Comparison of ENCODE assay signal across 6 cellular contexts in the genomic region with DNA sequence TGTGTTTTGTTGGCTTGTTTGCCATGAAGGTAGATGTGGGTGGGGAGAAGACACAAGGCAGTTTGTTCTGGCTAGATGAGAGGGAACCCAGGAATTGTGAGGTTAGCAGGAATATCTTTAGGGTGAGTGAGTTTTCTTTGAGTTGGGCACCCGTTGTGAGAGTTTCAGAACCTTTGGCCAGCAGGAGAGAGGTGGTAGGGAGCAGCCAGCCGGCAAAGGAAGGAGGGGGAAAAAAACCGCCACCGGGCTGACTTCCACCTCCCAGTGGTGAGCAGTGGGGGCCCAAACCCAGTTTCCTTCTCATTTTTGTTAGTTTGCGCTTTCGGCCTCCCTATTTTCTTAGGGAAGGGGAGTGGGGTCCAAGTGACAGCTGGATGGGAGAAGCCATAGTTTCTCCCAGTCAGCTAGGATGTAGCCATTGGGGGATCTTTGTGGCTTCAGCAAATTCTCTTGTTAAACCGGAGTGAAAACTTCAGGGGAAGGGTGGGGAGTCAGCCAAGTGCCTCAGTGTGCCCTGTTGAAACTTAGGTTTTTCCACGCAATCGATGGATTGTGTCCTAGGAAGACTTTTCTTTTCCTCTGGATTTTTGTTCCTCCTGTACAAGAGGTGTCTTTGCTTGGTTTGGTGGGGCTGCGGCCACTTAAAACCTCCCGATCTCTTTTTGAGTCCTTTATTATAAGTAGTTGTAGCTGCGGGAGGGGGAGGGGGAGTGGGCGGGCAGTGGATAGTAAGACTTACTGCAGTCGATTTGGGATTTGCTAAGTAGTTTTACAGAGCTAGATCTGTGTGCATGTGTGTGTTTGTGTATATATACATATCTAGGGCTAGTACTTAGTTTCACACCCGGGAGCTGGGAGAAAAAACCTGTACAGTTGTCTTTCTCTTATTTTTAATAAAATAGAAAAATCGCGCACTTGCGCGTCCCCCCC. TPM values are rescaled to one million over a fixed set of nuclear protein-coding genes. Genes with fewer than 3 reads are reported as not detected.
DNase-seq lines count a peak whose midpoint lies in the region; ATAC-seq and TF ChIP-seq lines count a peak whose summit lies in the region.

No MANE protein-coding gene starts in this region.

- peak overlapping the region; percentile 58 to 91 for H3K9ac ChIP-seq in stomach smooth muscle (ENCODE audit: low read length in 2 of 2)

- H3K4me3 Mint-ChIP-seq in CD4-positive, alpha-beta memory T cell: peak overlapping the region; percentile 69 to 87 (median 80)

- no peak for DNase-seq in CD4-positive, alpha-beta memory T cell
- DNase-seq in OCI-LY7 (ENCODE audit: low spot score) (no peak), fibroblast of villous mesenchyme (ENCODE audit: low read depth) (peak; percentile 56), 8988T (no peak)

- no peak overlapping the region for H3K27ac ChIP-seq in CD4-positive, alpha-beta memory T cell (ENCODE audit: low read depth, low read length)
- H3K27ac ChIP-seq in OCI-LY7 (ENCODE audit: low read depth, low read length, poor library complexity, severe bottlenecking): no peak overlapping the region
- peak overlapping the region; percentile 90 for H3K27ac ChIP-seq in stomach smooth muscle (ENCODE audit: low read length)

- peaks cover 20% of the 10 kb centered on the region for H3K27me3 ChIP-seq in CD4-positive, alpha-beta memory T cell (ENCODE audit: insufficient read depth, low read length)
- H3K27me3 ChIP-seq in stomach smooth muscle (ENCODE audit: control insufficient read depth in 1 of 2, insufficient read depth in 2 of 2, low read length in 2 of 2): no peaks in the 10 kb centered on the region

- POLR2A ChIA-PET in CD4-positive, alpha-beta memory T cell (lab: Charles Lee; ENCODE audit: partially characterized antibody): interaction anchor here (1.2 to 1.5 kb wide), 2 partner anchors 13 to 100 kb away, joined by 3 to 6 read pairs; a partner anchor contains a TSS
- POLR2A ChIA-PET in OCI-LY7 (lab: Charles Lee): interaction anchor here (0.6 to 0.7 kb wide), 4 partner anchors 37 to 720 kb away, joined by 3 to 6 read pairs (median 3); a partner anchor contains a TSS

- H3K27me3 Mint-ChIP-seq in CD4-positive, alpha-beta memory T cell: peaks cover 29 to 30% of the 10 kb centered on the region in 2 donors

- intact Hi-C loops in CD4-positive, alpha-beta memory T cell (cut with micrococcal nuclease): loop anchor here (1.0 to 5.0 kb wide), 4 partner anchors 36 to 199 kb away; a partner anchor contains a TSS
- intact Hi-C loops in OCI-LY7 (cut with micrococcal nuclease; ENCODE audit: unreplicated experiment): loop anchor here (2.0 to 5.0 kb wide), 2 partner anchors 30 to 59 kb away; no protein-coding TSS in a partner anchor

- H3K9me2 ChIP-seq in OCI-LY7 (ENCODE audit: insufficient read depth, low read length): no peaks in the 10 kb centered on the region

- peaks cover 57% of the 10 kb centered on the region for H3K4me1 ChIP-seq in CD4-positive, alpha-beta memory T cell (ENCODE audit: insufficient read depth, low read length)
- H3K4me1 ChIP-seq in OCI-LY7 (ENCODE audit: insufficient read depth, low read length, poor library complexity, severe bottlenecking): peaks cover 19% of the 10 kb centered on the region
- H3K4me1 ChIP-seq in stomach smooth muscle (ENCODE audit: control insufficient read depth, insufficient read depth, low read length): peaks cover 50% of the 10 kb centered on the region

- peak overlapping the region in 5 of 7 donors; percentile 9 to 91 (median 37) for H3K27ac Mint-ChIP-seq in CD4-positive, alpha-beta memory T cell

- no peaks in the 10 kb centered on the region for H4K20me1 ChIP-seq in OCI-LY7 (ENCODE audit: insufficient read depth, low read length)

- CTCF ChIA-PET in CD4-positive, alpha-beta memory T cell (lab: Charles Lee; ENCODE audit: partially characterized antibody): interaction anchor here (0.9 to 5.4 kb wide), 3 partner anchors 11 to 57 kb away, joined by 3 to 50 read pairs (median 21); no protein-coding TSS in a partner anchor
- CTCF ChIA-PET in OCI-LY7 (lab: Charles Lee; ENCODE audit: unreplicated experiment): no interaction called here

- no TSS peak for BruUV-seq in OCI-LY7 (replicated peaks; lab: Mats Ljungman, UMichigan)

- no peaks in the 10 kb centered on the region for H3K79me2 ChIP-seq in OCI-LY7 (ENCODE audit: insufficient read depth, low read depth, low read length)

- no peaks in the 10 kb centered on the region for H3K36me3 ChIP-seq in CD4-positive, alpha-beta memory T cell (ENCODE audit: insufficient read depth, low read length)
- H3K36me3 ChIP-seq in OCI-LY7 (ENCODE audit: insufficient read depth, low read length) (no peaks in the 10 kb centered on the region), stomach smooth muscle (ENCODE audit: control insufficient read depth in 2 of 2, insufficient read depth in 2 of 2, low read length in 2 of 2) (no peaks in the 10 kb centered on the region)

- TF ChIP-seq CTCF in OCI-LY7 (conservative IDR thresholded peaks at IDR 0.05; ENCODE audit: low read length): no peak
- TF ChIP-seq CTCF in fibroblast of villous mesenchyme (IDR thresholded peaks at IDR 0.05; ENCODE audit: insufficient read depth, low read depth, low read length): peak; percentile 4

- no peaks in the 10 kb centered on the region for H3K9me3 ChIP-seq in CD4-positive, alpha-beta memory T cell (ENCODE audit: control insufficient read depth in 1 of 2, low read length in 2 of 2)
- no peaks in the 10 kb centered on the region for H3K9me3 ChIP-seq in OCI-LY7 (ENCODE audit: low read length)
- no peaks in the 10 kb centered on the region for H3K9me3 ChIP-seq in stomach smooth muscle (ENCODE audit: control insufficient read depth in 2 of 2, low read length in 2 of 2)

- no peaks in the 10 kb centered on the region for H3K9me3 Mint-ChIP-seq in CD4-positive, alpha-beta memory T cell

- no peaks in the 10 kb centered on the region for H3K36me3 Mint-ChIP-seq in CD4-positive, alpha-beta memory T cell

- H2AFZ ChIP-seq in OCI-LY7 (ENCODE audit: low read length): peak overlapping the region; percentile 70

- H3K4me3 ChIP-seq in CD4-positive, alpha-beta memory T cell (ENCODE audit: low read length in 2 of 2): no peak overlapping the region
- peak overlapping the region; percentile 72 for H3K4me3 ChIP-seq in OCI-LY7 (ENCODE audit: low read depth, low read length, poor library complexity, severe bottlenecking)
- peak overlapping the region; percentile 81 for H3K4me3 ChIP-seq in fibroblast of villous mesenchyme (ENCODE audit: low read depth, low read length)
- peak overlapping the region; percentile 82 to 85 for H3K4me3 ChIP-seq in stomach smooth muscle (ENCODE audit: low read length in 2 of 2)

- ATAC-seq in GM19324 (IDR thresholded peaks at IDR 0.05; ENCODE audit: low FRiP score, unreplicated experiment): no peak

- peaks cover 17 to 55% (median 42%) of the 10 kb centered on the region in 4 donors for H3K4me1 Mint-ChIP-seq in CD4-positive, alpha-beta memory T cell

- H3K4me2 ChIP-seq in OCI-LY7 (ENCODE audit: low read length): peak overlapping the region; percentile 89

RNA-seq across cellular contexts. Expression of a gene that starts 1.1 kb away (rescaled TPM):
- 1 to 10 TPM; 3.4 to 4.4 TPM for total RNA-seq in CD4-positive, alpha-beta memory T cell
- polyA plus RNA-seq in CD4-positive, alpha-beta memory T cell: 1 to 10 TPM; 2.9 to 6.8 TPM
- total RNA-seq in OCI-LY7 (2014; rRNA removed; shearing (Covaris generic)): 14.6 and 20.6 TPM in 2 replicates
- total RNA-seq in OCI-LY7 (2022): 17.3 and 21.6 TPM in 2 replicates
- 20.3 and 31.1 TPM in 2 replicates for total RNA-seq in fibroblast of villous mesenchyme

RNA-seq across cellular contexts. Expression of a gene that starts 16.5 kb away (rescaled TPM):
- total RNA-seq in CD4-positive, alpha-beta memory T cell: not detected
- not detected for polyA plus RNA-seq in CD4-positive, alpha-beta memory T cell
- total RNA-seq in OCI-LY7 (2014; rRNA removed; shearing (Covaris generic)): not detected in 2 replicates
- total RNA-seq in OCI-LY7 (2022) (not detected in 2 replicates), fibroblast of villous mesenchyme (under 0.01 TPM in 1 of 2 replicates, not detected in the other)

RNA-seq across cellular contexts. Expression of a gene that starts 37.5 kb away (rescaled TPM):
- 10 to 100 TPM; 21.6 to 22.7 TPM for total RNA-seq in CD4-positive, alpha-beta memory T cell
- polyA plus RNA-seq in CD4-positive, alpha-beta memory T cell: 10 to 100 TPM; 11.0 to 13.4 TPM
- 21.0 and 25.4 TPM in 2 replicates for total RNA-seq in OCI-LY7 (2014; rRNA removed; shearing (Covaris generic))
- total RNA-seq in OCI-LY7 (2022): 31.7 and 31.8 TPM in 2 replicates
- total RNA-seq in fibroblast of villous mesenchyme: 24.8 and 28.5 TPM in 2 replicates

RNA-seq across cellular contexts. Expression of a gene that starts 42.5 kb away (rescaled TPM):
- 100 to 1,000 TPM; 550 to 571 TPM for total RNA-seq in CD4-positive, alpha-beta memory T cell
- 100 to 1,000 TPM; 226 to 364 TPM for polyA plus RNA-seq in CD4-positive, alpha-beta memory T cell
- total RNA-seq in OCI-LY7 (2014; rRNA removed; shearing (Covaris generic)): 443 and 503 TPM in 2 replicates
- total RNA-seq in OCI-LY7 (2022) (596 and 649 TPM in 2 replicates), fibroblast of villous mesenchyme (230 and 285 TPM in 2 replicates)

Comparison
In these comparisons a context has a peak if more than half of its experiments do, and no peak if none do; other contexts are left out.
1. H3K4me3 ChIP-seq: peak in OCI-LY7 (single experiment), fibroblast of villous mesenchyme (single experiment) and stomach smooth muscle (2 of 2); none in CD4-positive, alpha-beta memory T cell (0 of 2).